ENCODE assay signal across 13 cellular contexts in genomic region chr17:42568341-42569111, GRCh38. TPM values are rescaled to one million over a fixed set of nuclear protein-coding genes. Genes with fewer than 3 reads are reported as not detected.
A peak's percentile ranks its signal among the peaks of the same experiment; 100 is the strongest.
DNase-seq lines count a peak whose midpoint lies in the region; ATAC-seq, FAIRE-seq and TF ChIP-seq lines count a peak whose summit lies in the region.
"Had no signal": no experiment of that assay in that cellular context is flagged by ENCODE, and none has a peak within 500 bp of the region (broad histone marks: within the 10 kb centered on the region; RNA-seq: fewer than 3 reads in every experiment).

No MANE protein-coding gene starts in this region.

- no peak overlapping the region for H3K9ac ChIP-seq in HCT116 (ENCODE audit: low read length)
- H3K9ac ChIP-seq in GM12878 (ENCODE audit: control insufficient read depth, insufficient read depth, low read length): no peak overlapping the region
- H3K9ac ChIP-seq in PC-3 (ENCODE audit: low read length): no peak overlapping the region
- H3K9ac ChIP-seq: parathyroid adenoma had no signal

- peaks cover 50 to 68% of the 10 kb centered on the region in 2 experiments for H3K36me3 ChIP-seq in HCT116 (ENCODE audit: control insufficient read depth in 1 of 2, insufficient read depth in 2 of 2, low read length in 2 of 2)
- peaks cover 34 to 44% of the 10 kb centered on the region in 2 experiments for H3K36me3 ChIP-seq in GM12878 (ENCODE audit: control insufficient read depth in 2 of 2, insufficient read depth in 2 of 2, low read length in 1 of 2)
- H3K36me3 ChIP-seq in naive thymus-derived CD4-positive, alpha-beta T cell (ENCODE audit: control insufficient read depth in 2 of 3, insufficient read depth in 3 of 3, low read length in 3 of 3): peaks cover 23 to 85% (median 36%) of the 10 kb centered on the region in 3 experiments
- peaks cover 31% of the 10 kb centered on the region; the same call in 1 of the 2 replicates for H3K36me3 ChIP-seq in PC-3 (ENCODE audit: low read depth, low read length)

- peaks cover 60% of the 10 kb centered on the region for H3K79me2 ChIP-seq in HCT116 (ENCODE audit: insufficient read depth, low read length)
- H3K79me2 ChIP-seq in GM12878 (ENCODE audit: control insufficient read depth, insufficient read depth, low read length): peaks cover 26% of the 10 kb centered on the region
- peaks cover 38% of the 10 kb centered on the region for H3K79me2 ChIP-seq in PC-3 (ENCODE audit: low read length)

- H3K4me1 Mint-ChIP-seq in naive thymus-derived CD4-positive, alpha-beta T cell: peaks cover 20 to 47% (median 38%) of the 10 kb centered on the region in 7 donors

- H3K27me3 Mint-ChIP-seq in naive thymus-derived CD4-positive, alpha-beta T cell: no peaks in the 10 kb centered on the region

- RAD21 ChIA-PET in HCT116 (lab: Charles Lee; ENCODE audit: low non-redundant PET in 1 of 2, low total read pairs in 2 of 2, uncharacterized antibody in 2 of 2, unreplicated experiment in 2 of 2) (no interaction called here), GM12878 (lab: Charles Lee; ENCODE audit: unreplicated experiment) (interaction anchor here (1.9 kb wide), 1 partner anchor 10 kb away, joined by 14 read pairs; the partner anchor contains the start of gene PSMC3IP)

- ATAC-seq in A549 (no peak), HCT116 (no peak), GM12878 (no peak), PC-3 (no peak)
- no peak for ATAC-seq in naive thymus-derived CD4-positive, alpha-beta T cell

- TF ChIP-seq CTCF in A549 (IDR thresholded peaks at IDR 0.05): no peak
- no peak for TF ChIP-seq CTCF in HCT116 (IDR thresholded peaks at IDR 0.05 in 2 of 3, conservative IDR thresholded peaks at IDR 0.05 in 1 of 3; ENCODE audit: borderline replicate concordance in 1 of 3, insufficient read depth in 1 of 3, low read depth in 2 of 3, low read length in 2 of 3)
- no peak for TF ChIP-seq CTCF in GM12878 (IDR thresholded peaks at IDR 0.05 in 2 of 3, conservative IDR thresholded peaks at IDR 0.05 in 1 of 3; ENCODE audit: control insufficient read depth in 2 of 3, extremely low read depth in 1 of 3, insufficient read depth in 1 of 3, low read depth in 3 of 3, low read length in 3 of 3)
- TF ChIP-seq CTCF in PC-3 (conservative IDR thresholded peaks at IDR 0.05; ENCODE audit: low read depth, low read length): no peak

- H2AFZ ChIP-seq in HCT116 (ENCODE audit: low read depth, low read length, poor library complexity, severe bottlenecking) (no peak overlapping the region), GM12878 (ENCODE audit: control insufficient read depth, low read depth, low read length) (no peak overlapping the region), PC-3 (ENCODE audit: low read length) (no peak overlapping the region)

- TF ChIP-seq EP300 in A549 (IDR thresholded peaks at IDR 0.05): no peak
- no peak for TF ChIP-seq EP300 in GM12878 (IDR thresholded peaks at IDR 0.05; ENCODE audit: borderline replicate concordance in 1 of 2, control insufficient read depth in 1 of 2, low read depth in 2 of 2, low read length in 2 of 2)

- H3K9me2 ChIP-seq in HCT116 (ENCODE audit: insufficient read depth): no peaks in the 10 kb centered on the region
- H3K9me2 ChIP-seq in PC-3 (replicated peaks; ENCODE audit: low read length): no peaks in the 10 kb centered on the region

- no peak for TF ChIP-seq POLR2A in A549 (IDR thresholded peaks at IDR 0.05; ENCODE audit: low read length)
- no peak for TF ChIP-seq POLR2A in HCT116 (IDR thresholded peaks at IDR 0.05; ENCODE audit: borderline replicate concordance, extremely low read depth, insufficient read depth, insufficient read length)
- TF ChIP-seq POLR2A in GM12878 (IDR thresholded peaks at IDR 0.05; ENCODE audit: low read depth, low read length): no peak

- peak overlapping the region in 6 of 9 donors; percentile 9 to 96 (median 84) for H3K27ac Mint-ChIP-seq in naive thymus-derived CD4-positive, alpha-beta T cell

- BruUV-seq in HCT116 (replicated peaks; lab: Mats Ljungman, UMichigan): no TSS peak
- no TSS peak for BruUV-seq in GM12878 (replicated peaks; lab: Mats Ljungman, UMichigan)
- no TSS peak for BruUV-seq in PC-3 (replicated peaks; lab: Mats Ljungman, UMichigan)

- peak overlapping the region; percentile 27 to 98 (median 94) for H3K4me3 Mint-ChIP-seq in naive thymus-derived CD4-positive, alpha-beta T cell

- peaks cover 5 to 40% (median 9%) of the 10 kb centered on the region in 5 donors for H3K36me3 Mint-ChIP-seq in naive thymus-derived CD4-positive, alpha-beta T cell

- intact Hi-C loops in HCT116 (cut with micrococcal nuclease): no loop called here
- intact Hi-C loops in GM12878 (cut with micrococcal nuclease; ENCODE audit: unreplicated experiment): no loop called here
- intact Hi-C loops in naive thymus-derived CD4-positive, alpha-beta T cell (cut with micrococcal nuclease): no loop called here
- intact Hi-C loops in PC-3 (cut with micrococcal nuclease): no loop called here

- H3K27me3 ChIP-seq in HCT116 (ENCODE audit: insufficient read depth, low read length) (no peaks in the 10 kb centered on the region), GM12878 (replicated peaks in 1 of 2; ENCODE audit: control insufficient read depth in 2 of 2, insufficient read depth in 2 of 2, low read length in 1 of 2) (no peaks in the 10 kb centered on the region), PC-3 (ENCODE audit: low read length) (no peaks in the 10 kb centered on the region)
- no peaks in the 10 kb centered on the region for H3K27me3 ChIP-seq in naive thymus-derived CD4-positive, alpha-beta T cell (ENCODE audit: control insufficient read depth in 2 of 2, insufficient read depth in 2 of 2, low read length in 2 of 2)

- no peaks in the 10 kb centered on the region for H3F3A ChIP-seq in PC-3 (ENCODE audit: low read length, unreplicated experiment)

- no peaks in the 10 kb centered on the region for H3K9me3 Mint-ChIP-seq in naive thymus-derived CD4-positive, alpha-beta T cell

- H3K4me2 ChIP-seq in A549 (peak overlapping the region; percentile 85; the same call in 2 of the 3 replicates), HCT116 (ENCODE audit: low read length) (peak overlapping the region; percentile 99), GM12878 (ENCODE audit: control insufficient read depth, insufficient read depth) (peak overlapping the region; percentile 65; the same call in 1 of the 2 replicates), PC-3 (ENCODE audit: low read length) (no peak overlapping the region)

- H3K9me3 ChIP-seq in A549: no peaks in the 10 kb centered on the region
- H3K9me3 ChIP-seq in HCT116 (ENCODE audit: control insufficient read depth in 1 of 2, insufficient read depth in 1 of 2, low read depth in 1 of 2, low read length in 2 of 2): no peaks in the 10 kb centered on the region
- H3K9me3 ChIP-seq in GM12878 (replicated peaks; ENCODE audit: control insufficient read depth, insufficient read depth, low read length): no peaks in the 10 kb centered on the region
- no peaks in the 10 kb centered on the region for H3K9me3 ChIP-seq in naive thymus-derived CD4-positive, alpha-beta T cell (ENCODE audit: control insufficient read depth in 2 of 3, low read length in 3 of 3)
- H3K9me3 ChIP-seq in PC-3 (ENCODE audit: low read length): no peaks in the 10 kb centered on the region

- no peak overlapping the region for H3K4me3 ChIP-seq in A549
- no peak overlapping the region for H3K4me3 ChIP-seq in HCT116 (replicated peaks in 1 of 2; ENCODE audit: low read depth in 1 of 2, low read length in 2 of 2)
- H3K4me3 ChIP-seq in GM12878: no peak overlapping the region
- H3K4me3 ChIP-seq in naive thymus-derived CD4-positive, alpha-beta T cell (ENCODE audit: low read length): no peak overlapping the region
- no peak overlapping the region for H3K4me3 ChIP-seq in PC-3 (ENCODE audit: low read length)

- SMC1A ChIA-PET in GM12878 (lab: Charles Lee; ENCODE audit: uncharacterized antibody, unreplicated experiment): interaction anchor here (0.8 to 1.8 kb wide), 4 partner anchors 9 to 195 kb away, joined by 3 to 13 read pairs (median 5); partner anchors contain the start of gene PSMC3IP

- CTCF ChIA-PET in A549 (lab: Yijun Ruan, JAX): interaction anchor here (0.6 to 9.3 kb wide), 10 partner anchors 10 to 549 kb away, joined by 3 to 120 read pairs (median 4); partner anchors contain the start of genes BECN1, PSMC3IP, RETREG3 and TUBG1
- CTCF ChIA-PET in HCT116 (lab: Charles Lee): interaction anchor here (1.4 to 1.9 kb wide), 2 partner anchors 8 to 10 kb away, joined by 5 read pairs; partner anchors contain the start of gene PSMC3IP
- CTCF ChIA-PET in GM12878 (lab: Yijun Ruan, JAX): interaction anchor here (2.8 kb wide), 1 partner anchor 10 kb away, joined by 14 read pairs; the partner anchor contains the start of gene PSMC3IP
- CTCF ChIA-PET in naive thymus-derived CD4-positive, alpha-beta T cell (lab: Charles Lee): interaction anchor here (0.7 to 2.3 kb wide), 3 partner anchors 9 to 256 kb away, joined by 3 to 9 read pairs (median 3); partner anchors contain the start of gene PSMC3IP
- CTCF ChIA-PET in PC-3 (lab: Charles Lee): no interaction called here

- WGBS in A549 (ENCODE audit: missing lambda C conversion rate): 89% methylated on average over 14 of the region's 14 CpGs
- 83% methylated on average over 14 of the region's 14 CpGs for WGBS in GM12878 (ENCODE audit: insufficient coverage, insufficient replicate concordance, low lambda C conversion rate, missing lambda C conversion rate)

- in situ Hi-C loops in GM12878 (cut with MboI): no loop called here

- DNase-seq in A549 (ENCODE audit: low read depth in 1 of 2, low spot score in 1 of 2): no peak
- no peak for DNase-seq in HCT116 (ENCODE audit: low read depth, low spot score)
- DNase-seq in GM12878 (ENCODE audit: low read depth, low spot score): no peak
- no peak for DNase-seq in naive thymus-derived CD4-positive, alpha-beta T cell
- no peak for DNase-seq in NCI-H1436 (lab: John Stamatoyannopoulos, UW)
- no peak for DNase-seq in iPS-NIHi7 (ENCODE audit: extremely low spot score)
- DNase-seq in PC-3: no peak
- no peak for DNase-seq in NCI-H524 treated with DMSO at 0.1 percent for 48 hours (lab: John Stamatoyannopoulos, UW)
- DNase-seq: DMS 273 treated with DMSO at 0.1 percent for 48 hours, NCI-H1694 treated with DMSO at 0.1 percent for 48 hours, SHP77 treated with DMSO at 0.1 percent for 48 hours had no signal

- POLR2A ChIA-PET in A549 (lab: Yijun Ruan, JAX): interaction anchor here (3.5 kb wide), 1 partner anchor 8 kb away, joined by 17 read pairs; the partner anchor contains the start of gene PSMC3IP
- POLR2A ChIA-PET in HCT116 (lab: Charles Lee): interaction anchor here (1.2 kb wide), 2 partner anchors 8 to 10 kb away, joined by 3 to 7 read pairs; partner anchors contain the start of gene PSMC3IP
- POLR2A ChIA-PET in GM12878 (lab: Charles Lee): interaction anchor here (1.0 to 2.6 kb wide), 3 partner anchors 10 to 115 kb away, joined by 4 to 14 read pairs (median 5); partner anchors contain the start of gene PSMC3IP
- POLR2A ChIA-PET in naive thymus-derived CD4-positive, alpha-beta T cell (lab: Charles Lee): interaction anchor here (0.6 to 5.8 kb wide), 13 partner anchors 9 to 552 kb away, joined by 3 to 27 read pairs (median 4); partner anchors contain the start of genes DNAJC7, HSD17B1, NAGLU and PSMC3IP
- POLR2A ChIA-PET in PC-3 (lab: Charles Lee; ENCODE audit: unreplicated experiment): no interaction called here

- H4K20me1 ChIP-seq in HCT116 (ENCODE audit: insufficient read depth): peaks cover 7% of the 10 kb centered on the region; the same call in 1 of the 2 replicates
- H4K20me1 ChIP-seq in GM12878 (ENCODE audit: control insufficient read depth, insufficient read depth): no peaks in the 10 kb centered on the region
- H4K20me1 ChIP-seq in PC-3 (ENCODE audit: low read length): no peaks in the 10 kb centered on the region

- TF ChIP-seq RAD21 in A549 (conservative IDR thresholded peaks at IDR 0.05 in 1 of 2, IDR thresholded peaks at IDR 0.05 in 1 of 2): no peak
- TF ChIP-seq RAD21 in HCT116 (IDR thresholded peaks at IDR 0.05; ENCODE audit: low read depth): no peak
- no peak for TF ChIP-seq RAD21 in GM12878 (IDR thresholded peaks at IDR 0.05; ENCODE audit: insufficient read depth, low read depth, low read length)

- no peak for FAIRE-seq in A549 (lab: Jason Lieb, UNC)
- FAIRE-seq in GM12878 (lab: Jason Lieb, UNC): no peak
- FAIRE-seq: H54 had no signal

- H3K27ac ChIP-seq in A549: no peak overlapping the region
- H3K27ac ChIP-seq in HCT116 (ENCODE audit: low read depth, low read length): peak overlapping the region; percentile 16; the same call in 1 of the 2 replicates
- 0 out of 2 replicates have a peak overlapping the region, but pooled peaks have one; percentile 6 for H3K27ac ChIP-seq in GM12878 (ENCODE audit: control insufficient read depth, insufficient read depth)
- peak overlapping the region; percentile 31 for H3K27ac ChIP-seq in naive thymus-derived CD4-positive, alpha-beta T cell (ENCODE audit: low read depth, low read length)
- no peak overlapping the region for H3K27ac ChIP-seq in PC-3 (ENCODE audit: low read length)

- peaks cover 25% of the 10 kb centered on the region for H3K4me1 ChIP-seq in A549
- H3K4me1 ChIP-seq in HCT116 (ENCODE audit: control insufficient read depth in 1 of 2, insufficient read depth in 2 of 2, low read length in 2 of 2): peaks cover 15 to 37% of the 10 kb centered on the region in 2 experiments
- H3K4me1 ChIP-seq in GM12878 (ENCODE audit: control insufficient read depth, insufficient read depth, low read length): peaks cover 13% of the 10 kb centered on the region
- peaks cover 13 to 17% of the 10 kb centered on the region in 2 donors for H3K4me1 ChIP-seq in naive thymus-derived CD4-positive, alpha-beta T cell (ENCODE audit: control insufficient read depth in 2 of 2, insufficient read depth in 2 of 2, low read length in 2 of 2)
- H3K4me1 ChIP-seq in PC-3 (ENCODE audit: insufficient read depth, low read length): peaks cover 14% of the 10 kb centered on the region

RNA-seq across cellular contexts. Expression of gene MLX, which starts 1.6 kb away (rescaled TPM):
- polyA plus RNA-seq in A549 (2011; rRNA removed) (48.0 and 48.6 TPM in 2 replicates), A549 (2017; fragmentation: RNase III; extraction: RNeasy Plus Mini Kit Qiagen cat#74134 plus additional on column Dnase treatment) (46.3 to 48.1 TPM (median 47.0 TPM) in 3 replicates), GM12878 (2011; rRNA removed) (41.2 and 48.9 TPM in 2 replicates), GM12878 (2014; fragmentation: Illumina TruSeq; extraction: Trizol) (59.2 and 61.1 TPM in 2 replicates), GM12878 (2014; fragmentation: Nextera tagmentation; extraction: Ambion mirVana) (10 to 100 TPM; 38.3 to 49.1 TPM), GM12878 (2014; rRNA removed) (65.0 and 66.1 TPM in 2 replicates), GM12878 (2016; fragmentation: Nextera tagmentation; extraction: Ambion mirVana) (10 to 100 TPM; 40.6 to 47.4 TPM)
- 34.8 and 40.4 TPM in 2 replicates for polyA plus RNA-seq in A549 (2012; cell fraction: cytosol; rRNA removed)
- polyA plus RNA-seq in A549 (2012; cell fraction: nucleus; rRNA removed): 39.8 and 41.7 TPM in 2 replicates
- polyA minus RNA-seq in A549 (2011; rRNA and poly(A)+ RNA removed): 49.3 and 59.8 TPM in 2 replicates
- total RNA-seq in HCT116 (2021; ENCODE audit: unreplicated experiment) (47.9 TPM), GM12878 (2014; rRNA removed) (37.1 and 39.5 TPM in 2 replicates), GM12878 (2014; rRNA removed; fragmentation: Illumina TruSeq; extraction: Trizol) (34.1 and 34.4 TPM in 2 replicates), GM12878 (2021) (38.3 and 41.5 TPM in 2 replicates), PC-3 (2014; rRNA removed) (25.8 and 26.2 TPM in 2 replicates)
- polyA plus RNA-seq in HCT116 (2012): 51.7 and 52.4 TPM in 2 replicates
- 60.5 and 62.5 TPM in 2 replicates for total RNA-seq in GM12878 (2013; cell fraction: nucleolus; rRNA removed)
- 23.2 TPM for polyA plus RNA-seq in GM12878 (2011; ENCODE audit: low read depth)
- polyA plus RNA-seq in GM12878 (2011; cell fraction: cytosol; rRNA removed): 46.2 and 53.0 TPM in 2 replicates
- polyA plus RNA-seq in GM12878 (2011; cell fraction: nucleus; rRNA removed): 103 and 133 TPM in 2 replicates
- polyA plus RNA-seq in GM12878 (2012): 30.5 and 32.5 TPM in 2 replicates
- 65.2 and 81.9 TPM in 2 replicates for polyA minus RNA-seq in GM12878 (2011; rRNA and poly(A)+ RNA removed)
- polyA minus RNA-seq in GM12878 (2011; cell fraction: cytosol; rRNA and poly(A)+ RNA removed): 16.7 and 28.9 TPM in 2 replicates
- 34.8 and 58.3 TPM in 2 replicates for polyA minus RNA-seq in GM12878 (2011; cell fraction: nucleus; rRNA and poly(A)+ RNA removed)
- total RNA-seq in naive thymus-derived CD4-positive, alpha-beta T cell: 10 to 100 TPM; 35.3 to 73.9 (median 65.1) TPM
- 10 to 100 TPM; 28.1 to 46.8 TPM for polyA plus RNA-seq in naive thymus-derived CD4-positive, alpha-beta T cell

RNA-seq across cellular contexts. Expression of gene COASY, which starts 6.6 kb away (rescaled TPM):
- polyA plus RNA-seq in A549 (2011; rRNA removed) (65.4 and 77.5 TPM in 2 replicates), A549 (2017; fragmentation: RNase III; extraction: RNeasy Plus Mini Kit Qiagen cat#74134 plus additional on column Dnase treatment) (103 to 113 TPM (median 112 TPM) in 3 replicates), GM12878 (2011; rRNA removed) (19.9 and 33.1 TPM in 2 replicates), GM12878 (2014; fragmentation: Illumina TruSeq; extraction: Trizol) (28.0 and 38.1 TPM in 2 replicates), GM12878 (2014; fragmentation: Nextera tagmentation; extraction: Ambion mirVana) (10 to 100 TPM; 39.8 to 46.6 TPM), GM12878 (2014; rRNA removed) (52.5 and 57.8 TPM in 2 replicates), GM12878 (2016; fragmentation: Nextera tagmentation; extraction: Ambion mirVana) (10 to 100 TPM; 88.1 to 93.9 TPM)
- 116 and 139 TPM in 2 replicates for polyA plus RNA-seq in A549 (2012; cell fraction: cytosol; rRNA removed)
- 273 and 349 TPM in 2 replicates for polyA plus RNA-seq in A549 (2012; cell fraction: nucleus; rRNA removed)
- polyA minus RNA-seq in A549 (2011; rRNA and poly(A)+ RNA removed): 86.3 and 94.3 TPM in 2 replicates
- total RNA-seq in HCT116 (2021; ENCODE audit: unreplicated experiment) (137 TPM), GM12878 (2014; rRNA removed) (27.8 and 31.3 TPM in 2 replicates), GM12878 (2014; rRNA removed; fragmentation: Illumina TruSeq; extraction: Trizol) (18.6 TPM in 2 replicates), GM12878 (2021) (81.9 and 88.5 TPM in 2 replicates), PC-3 (2014; rRNA removed) (33.3 and 54.3 TPM in 2 replicates)
- 108 and 113 TPM in 2 replicates for polyA plus RNA-seq in HCT116 (2012)
- 25.0 and 29.9 TPM in 2 replicates for total RNA-seq in GM12878 (2013; cell fraction: nucleolus; rRNA removed)
- 32.2 TPM for polyA plus RNA-seq in GM12878 (2011; ENCODE audit: low read depth)
- polyA plus RNA-seq in GM12878 (2011; cell fraction: cytosol; rRNA removed): 43.3 and 50.8 TPM in 2 replicates
- 260 and 275 TPM in 2 replicates for polyA plus RNA-seq in GM12878 (2011; cell fraction: nucleus; rRNA removed)
- polyA plus RNA-seq in GM12878 (2012): 64.1 and 86.9 TPM in 2 replicates
- polyA minus RNA-seq in GM12878 (2011; rRNA and poly(A)+ RNA removed): 21.3 and 34.8 TPM in 2 replicates
- 23.2 and 23.4 TPM in 2 replicates for polyA minus RNA-seq in GM12878 (2011; cell fraction: cytosol; rRNA and poly(A)+ RNA removed)
- 28.2 and 43.9 TPM in 2 replicates for polyA minus RNA-seq in GM12878 (2011; cell fraction: nucleus; rRNA and poly(A)+ RNA removed)
- 10 to 100 TPM; 45.3 to 76.9 (median 64.5) TPM for total RNA-seq in naive thymus-derived CD4-positive, alpha-beta T cell
- polyA plus RNA-seq in naive thymus-derived CD4-positive, alpha-beta T cell: 10 to 100 TPM; 56.0 to 59.2 TPM

RNA-seq across cellular contexts. Expression of gene PSMC3IP, which starts 9.0 kb away (rescaled TPM):
- polyA plus RNA-seq in A549 (2011; rRNA removed) (17.8 and 26.1 TPM in 2 replicates), A549 (2017; fragmentation: RNase III; extraction: RNeasy Plus Mini Kit Qiagen cat#74134 plus additional on column Dnase treatment) (37.3 to 40.7 TPM (median 37.9 TPM) in 3 replicates), GM12878 (2011; rRNA removed) (13.5 and 15.0 TPM in 2 replicates), GM12878 (2014; fragmentation: Illumina TruSeq; extraction: Trizol) (25.9 and 28.5 TPM in 2 replicates), GM12878 (2014; fragmentation: Nextera tagmentation; extraction: Ambion mirVana) (1 to 10 TPM; 6.8 to 7.1 TPM), GM12878 (2014; rRNA removed) (24.8 and 26.8 TPM in 2 replicates), GM12878 (2016; fragmentation: Nextera tagmentation; extraction: Ambion mirVana) (10 to 100 TPM; 33.1 to 34.5 TPM)
- 26.0 and 33.5 TPM in 2 replicates for polyA plus RNA-seq in A549 (2012; cell fraction: cytosol; rRNA removed)
- polyA plus RNA-seq in A549 (2012; cell fraction: nucleus; rRNA removed): 25.9 and 35.2 TPM in 2 replicates
- 8.3 and 9.2 TPM in 2 replicates for polyA minus RNA-seq in A549 (2011; rRNA and poly(A)+ RNA removed)
- total RNA-seq in HCT116 (2021; ENCODE audit: unreplicated experiment) (24.3 TPM), GM12878 (2014; rRNA removed) (17.4 and 18.7 TPM in 2 replicates), GM12878 (2014; rRNA removed; fragmentation: Illumina TruSeq; extraction: Trizol) (12.0 and 12.1 TPM in 2 replicates), GM12878 (2021) (14.7 and 18.0 TPM in 2 replicates), PC-3 (2014; rRNA removed) (20.3 and 24.1 TPM in 2 replicates)
- 15.4 and 18.2 TPM in 2 replicates for polyA plus RNA-seq in HCT116 (2012)
- 9.0 and 9.9 TPM in 2 replicates for total RNA-seq in GM12878 (2013; cell fraction: nucleolus; rRNA removed)
- 9.6 TPM for polyA plus RNA-seq in GM12878 (2011; ENCODE audit: low read depth)
- 7.3 and 9.3 TPM in 2 replicates for polyA plus RNA-seq in GM12878 (2011; cell fraction: cytosol; rRNA removed)
- polyA plus RNA-seq in GM12878 (2011; cell fraction: nucleus; rRNA removed): 29.3 and 29.5 TPM in 2 replicates
- 8.4 and 13.5 TPM in 2 replicates for polyA plus RNA-seq in GM12878 (2012)
- 10.9 and 11.5 TPM in 2 replicates for polyA minus RNA-seq in GM12878 (2011; rRNA and poly(A)+ RNA removed)
- polyA minus RNA-seq in GM12878 (2011; cell fraction: cytosol; rRNA and poly(A)+ RNA removed): 3.3 and 4.7 TPM in 2 replicates
- polyA minus RNA-seq in GM12878 (2011; cell fraction: nucleus; rRNA and poly(A)+ RNA removed): 10.9 and 16.8 TPM in 2 replicates
- 10 to 100 TPM in 1 of 5 experiments, 1 to 10 TPM in 4; 2.7 to 14.0 (median 5.2) TPM for total RNA-seq in naive thymus-derived CD4-positive, alpha-beta T cell
- polyA plus RNA-seq in naive thymus-derived CD4-positive, alpha-beta T cell: 1 to 10 TPM; 1.3 to 1.6 TPM

RNA-seq across cellular contexts. Expression of gene HSD17B1, which starts 15.8 kb away (rescaled TPM):
- polyA plus RNA-seq in A549 (2011; rRNA removed) (0.40 and 0.49 TPM in 2 replicates), A549 (2017; fragmentation: RNase III; extraction: RNeasy Plus Mini Kit Qiagen cat#74134 plus additional on column Dnase treatment) (1.2 to 1.9 TPM (median 1.5 TPM) in 3 replicates), GM12878 (2011; rRNA removed) (0.19 and 0.29 TPM in 2 replicates), GM12878 (2014; fragmentation: Illumina TruSeq; extraction: Trizol) (0.06 and 0.15 TPM in 2 replicates), GM12878 (2014; fragmentation: Nextera tagmentation; extraction: Ambion mirVana) (under 1 TPM; 0.21 to 0.26 TPM), GM12878 (2014; rRNA removed) (0.22 and 0.47 TPM in 2 replicates), GM12878 (2016; fragmentation: Nextera tagmentation; extraction: Ambion mirVana) (1 to 10 TPM in 1 of 2 experiments, under 1 TPM in 1; 0.73 to 1.1 TPM)
- polyA plus RNA-seq in A549 (2012; cell fraction: cytosol; rRNA removed): 1.3 and 1.4 TPM in 2 replicates
- 3.4 and 4.8 TPM in 2 replicates for polyA plus RNA-seq in A549 (2012; cell fraction: nucleus; rRNA removed)
- 0.24 and 0.29 TPM in 2 replicates for polyA minus RNA-seq in A549 (2011; rRNA and poly(A)+ RNA removed)
- total RNA-seq in HCT116 (2021; ENCODE audit: unreplicated experiment) (1.4 TPM), GM12878 (2014; rRNA removed) (0.44 and 1.1 TPM in 2 replicates), GM12878 (2014; rRNA removed; fragmentation: Illumina TruSeq; extraction: Trizol) (0.14 and 0.36 TPM in 2 replicates), GM12878 (2021) (0.61 and 0.67 TPM in 2 replicates), PC-3 (2014; rRNA removed) (0.86 and 1.5 TPM in 2 replicates)
- polyA plus RNA-seq in HCT116 (2012): 1.6 and 1.8 TPM in 2 replicates
- total RNA-seq in GM12878 (2013; cell fraction: nucleolus; rRNA removed): 1.6 and 2.3 TPM in 2 replicates
- polyA plus RNA-seq in GM12878 (2011; ENCODE audit: low read depth): 0.63 TPM
- polyA plus RNA-seq in GM12878 (2011; cell fraction: cytosol; rRNA removed): 0.39 and 0.65 TPM in 2 replicates
- 0.86 and 0.99 TPM in 2 replicates for polyA plus RNA-seq in GM12878 (2011; cell fraction: nucleus; rRNA removed)
- polyA plus RNA-seq in GM12878 (2012): 0.53 and 0.89 TPM in 2 replicates
- 0.15 and 0.72 TPM in 2 replicates for polyA minus RNA-seq in GM12878 (2011; rRNA and poly(A)+ RNA removed)
- polyA minus RNA-seq in GM12878 (2011; cell fraction: cytosol; rRNA and poly(A)+ RNA removed): not detected in 2 replicates
- 0.60 and 1.7 TPM in 2 replicates for polyA minus RNA-seq in GM12878 (2011; cell fraction: nucleus; rRNA and poly(A)+ RNA removed)
- total RNA-seq in naive thymus-derived CD4-positive, alpha-beta T cell: 1 to 10 TPM; 1.2 to 2.2 (median 1.9) TPM
- polyA plus RNA-seq in naive thymus-derived CD4-positive, alpha-beta T cell: under 1 TPM; 0.39 to 0.59 TPM

RNA-seq across cellular contexts. Expression of gene NAGLU, which starts 32.5 kb away (rescaled TPM):
- polyA plus RNA-seq in A549 (2011; rRNA removed) (17.8 and 18.0 TPM in 2 replicates), A549 (2017; fragmentation: RNase III; extraction: RNeasy Plus Mini Kit Qiagen cat#74134 plus additional on column Dnase treatment) (28.2 to 34.5 TPM (median 34.0 TPM) in 3 replicates), GM12878 (2011; rRNA removed) (4.6 and 9.3 TPM in 2 replicates), GM12878 (2014; fragmentation: Illumina TruSeq; extraction: Trizol) (2.4 and 6.8 TPM in 2 replicates), GM12878 (2014; fragmentation: Nextera tagmentation; extraction: Ambion mirVana) (under 1 TPM; 0.23 to 0.69 TPM), GM12878 (2014; rRNA removed) (27.5 and 34.8 TPM in 2 replicates), GM12878 (2016; fragmentation: Nextera tagmentation; extraction: Ambion mirVana) (10 to 100 TPM in 1 of 2 experiments, 1 to 10 TPM in 1; 2.9 to 19.6 TPM)
- 33.3 and 49.9 TPM in 2 replicates for polyA plus RNA-seq in A549 (2012; cell fraction: cytosol; rRNA removed)
- 125 and 164 TPM in 2 replicates for polyA plus RNA-seq in A549 (2012; cell fraction: nucleus; rRNA removed)
- 22.4 and 34.9 TPM in 2 replicates for polyA minus RNA-seq in A549 (2011; rRNA and poly(A)+ RNA removed)
- total RNA-seq in HCT116 (2021; ENCODE audit: unreplicated experiment) (17.7 TPM), GM12878 (2014; rRNA removed) (19.0 and 23.1 TPM in 2 replicates), GM12878 (2014; rRNA removed; fragmentation: Illumina TruSeq; extraction: Trizol) (8.2 and 8.5 TPM in 2 replicates), GM12878 (2021) (25.8 and 27.4 TPM in 2 replicates), PC-3 (2014; rRNA removed) (4.9 and 9.8 TPM in 2 replicates)
- polyA plus RNA-seq in HCT116 (2012): 10.5 and 11.0 TPM in 2 replicates
- 41.7 and 43.3 TPM in 2 replicates for total RNA-seq in GM12878 (2013; cell fraction: nucleolus; rRNA removed)
- 5.0 TPM for polyA plus RNA-seq in GM12878 (2011; ENCODE audit: low read depth)
- 13.1 and 20.9 TPM in 2 replicates for polyA plus RNA-seq in GM12878 (2011; cell fraction: cytosol; rRNA removed)
- polyA plus RNA-seq in GM12878 (2011; cell fraction: nucleus; rRNA removed): 56.0 and 60.4 TPM in 2 replicates
- 13.8 and 15.5 TPM in 2 replicates for polyA plus RNA-seq in GM12878 (2012)
- 7.9 and 20.1 TPM in 2 replicates for polyA minus RNA-seq in GM12878 (2011; rRNA and poly(A)+ RNA removed)
- 8.2 and 11.0 TPM in 2 replicates for polyA minus RNA-seq in GM12878 (2011; cell fraction: cytosol; rRNA and poly(A)+ RNA removed)
- polyA minus RNA-seq in GM12878 (2011; cell fraction: nucleus; rRNA and poly(A)+ RNA removed): 23.8 and 27.5 TPM in 2 replicates
- total RNA-seq in naive thymus-derived CD4-positive, alpha-beta T cell: 10 to 100 TPM; 18.0 to 27.1 (median 22.3) TPM
- polyA plus RNA-seq in naive thymus-derived CD4-positive, alpha-beta T cell: 10 to 100 TPM in 1 of 2 donors, 1 to 10 TPM in 1; 6.6 to 17.6 TPM

Comparison
In these comparisons a context has a peak if more than half of its experiments do, and no peak if none do; other contexts are left out.
1. H3K27ac ChIP-seq: peak in HCT116 (single experiment), GM12878 (single experiment) and naive thymus-derived CD4-positive, alpha-beta T cell (single experiment); none in A549 (0 of 2) and PC-3 (single experiment).